ENCODE assay signal across 30 cellular contexts in the genomic region with DNA sequence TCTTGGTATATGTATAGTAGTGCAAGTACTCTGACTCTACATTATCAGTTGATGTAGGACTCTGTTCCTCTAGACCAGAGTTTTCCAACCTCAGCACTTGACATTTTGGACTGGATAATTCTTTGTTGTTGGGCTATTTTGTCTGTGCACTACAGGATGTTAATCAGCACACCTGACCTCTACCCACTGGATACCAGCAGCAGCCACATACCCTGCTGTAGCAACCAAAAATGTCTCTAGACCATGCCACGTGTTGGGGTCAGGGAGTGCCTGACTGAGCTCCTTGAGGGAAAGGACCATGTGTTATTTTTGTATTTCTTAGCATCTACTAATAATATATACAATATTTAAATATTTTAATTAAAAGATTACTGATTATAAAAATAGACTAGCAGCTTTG.
"Had no signal": no experiment of that assay in that cellular context is flagged by ENCODE, and none has a peak within 500 bp of the region (broad histone marks: within the 10 kb centered on the region; RNA-seq: fewer than 3 reads in every experiment).

No MANE protein-coding gene starts in this region.

- H3K27ac Mint-ChIP-seq: endodermal cell; mesothelial cell of epicardium; naive thymus-derived CD4-positive, alpha-beta T cell; nephron; neural progenitor cell; progenitor cell of endocrine pancreas; stimulated activated memory B cell treated with anti-CD40 and anti-IgM and Interleukin-4, amounts not matched to agents 10 μg/mL and 1 μg/mL and 100 μg/mL, for 72 hours; stimulated activated naive CD8-positive, alpha-beta T cell treated with anti-CD3 and anti-CD28 coated beads, Interleukin-15, Interleukin-2, amounts not matched to agents 100 ng/mL and 50 ng/mL, for 24 hours had no signal

- DNase-seq: dorsolateral prefrontal cortex; effector CD8-positive, alpha-beta T cell; endodermal cell; foreskin fibroblast; heart left ventricle; kidney; mesenchymal stem cell; mucosa of descending colon; naive thymus-derived CD4-positive, alpha-beta T cell; sigmoid colon; spleen; stimulated activated CD4-positive, alpha-beta T cell treated with anti-CD3 and anti-CD28 coated beads, Interleukin-4, amount 100 ng/mL, for 4 hours; transverse colon; upper lobe of right lung; uterus had no signal

- H3K27ac ChIP-seq: dorsolateral prefrontal cortex, epithelial cell of prostate, gastroesophageal sphincter, heart left ventricle, hepatocyte, left lung, neural progenitor cell, parathyroid adenoma, right atrium auricular region, sigmoid colon, skin epidermis, spleen, suprapubic skin, transverse colon, upper lobe of right lung, uterus had no signal

- H3K4me2 ChIP-seq: hepatocyte, neural progenitor cell had no signal

- H3K9ac ChIP-seq: neural progenitor cell, parathyroid adenoma had no signal

- ATAC-seq: esophagus mucosa; gastroesophageal sphincter; left lung; mucosa of descending colon; naive thymus-derived CD4-positive, alpha-beta T cell; stimulated activated memory B cell treated with anti-CD40 and anti-IgM and Interleukin-4, amounts not matched to agents 10 μg/mL and 1 μg/mL and 100 μg/mL, for 72 hours; upper lobe of right lung had no signal

- H3K9me3 Mint-ChIP-seq: endodermal cell; mesothelial cell of epicardium; naive thymus-derived CD4-positive, alpha-beta T cell; nephron; neural progenitor cell; stimulated activated memory B cell treated with anti-CD40 and anti-IgM and Interleukin-4, amounts not matched to agents 10 μg/mL and 1 μg/mL and 100 μg/mL, for 72 hours; stimulated activated naive CD8-positive, alpha-beta T cell treated with anti-CD3 and anti-CD28 coated beads, Interleukin-15, Interleukin-2, amounts not matched to agents 100 ng/mL and 50 ng/mL, for 24 hours had no signal

- H3K4me1 ChIP-seq: neural progenitor cell, upper lobe of right lung had no signal

- H2AFZ ChIP-seq: hepatocyte, neural progenitor cell, parathyroid adenoma had no signal

- H3K36me3 ChIP-seq: uterus had no signal

- H3K4me3 Mint-ChIP-seq: endodermal cell; mesothelial cell of epicardium; naive thymus-derived CD4-positive, alpha-beta T cell; nephron; neural progenitor cell; stimulated activated memory B cell treated with anti-CD40 and anti-IgM and Interleukin-4, amounts not matched to agents 10 μg/mL and 1 μg/mL and 100 μg/mL, for 72 hours; stimulated activated naive CD8-positive, alpha-beta T cell treated with anti-CD3 and anti-CD28 coated beads, Interleukin-15, Interleukin-2, amounts not matched to agents 100 ng/mL and 50 ng/mL, for 24 hours had no signal

- H3K4me3 ChIP-seq: dorsolateral prefrontal cortex, gastroesophageal sphincter, heart left ventricle, hepatocyte, left lung, mucosa of descending colon, neural progenitor cell, right atrium auricular region, sigmoid colon, skin epidermis, spleen, suprapubic skin, transverse colon, upper lobe of right lung, uterus had no signal

- H3K27me3 Mint-ChIP-seq: naive thymus-derived CD4-positive, alpha-beta T cell; progenitor cell of endocrine pancreas; stimulated activated memory B cell treated with anti-CD40 and anti-IgM and Interleukin-4, amounts not matched to agents 10 μg/mL and 1 μg/mL and 100 μg/mL, for 72 hours; stimulated activated naive CD8-positive, alpha-beta T cell treated with anti-CD3 and anti-CD28 coated beads, Interleukin-15, Interleukin-2, amounts not matched to agents 100 ng/mL and 50 ng/mL, for 24 hours had no signal

- H3K4me1 Mint-ChIP-seq: endodermal cell; mesothelial cell of epicardium; neural progenitor cell; stimulated activated memory B cell treated with anti-CD40 and anti-IgM and Interleukin-4, amounts not matched to agents 10 μg/mL and 1 μg/mL and 100 μg/mL, for 72 hours had no signal

- H3K27me3 ChIP-seq: dorsolateral prefrontal cortex, gastroesophageal sphincter, heart left ventricle, hepatocyte, left lung, neural progenitor cell, right atrium auricular region, sigmoid colon, spleen, suprapubic skin, transverse colon, upper lobe of right lung, uterus had no signal

- H3K9me3 ChIP-seq: gastroesophageal sphincter, heart left ventricle, left lung, mucosa of descending colon, right atrium auricular region, sigmoid colon, spleen, suprapubic skin, transverse colon, upper lobe of right lung, uterus had no signal
